ENCODE assay signal across 7 cellular contexts in the genomic region with DNA sequence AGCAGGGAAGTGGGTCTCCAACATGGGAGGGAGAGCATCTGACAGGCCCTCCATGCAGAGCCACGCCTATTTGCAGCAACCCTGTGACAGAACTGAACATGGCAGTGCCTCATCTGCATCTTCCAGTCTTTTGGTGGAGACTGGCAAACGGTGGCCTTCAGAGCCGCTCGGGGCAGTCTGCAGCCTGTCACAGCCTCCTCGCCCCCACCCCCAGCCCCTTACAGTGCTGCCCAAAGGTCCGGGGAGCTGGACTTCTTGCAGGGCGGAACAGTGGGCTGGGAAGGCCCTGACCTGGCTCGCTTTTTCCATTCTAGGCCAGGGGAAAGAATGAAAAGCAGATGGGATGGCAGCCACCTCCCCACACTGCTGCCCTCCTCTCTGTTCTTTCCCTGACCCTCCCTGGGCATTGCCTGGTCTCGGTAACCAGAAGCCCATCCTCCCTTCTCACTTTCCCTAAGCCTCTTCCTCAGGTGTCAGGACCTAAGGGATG. TPM values are rescaled to one million over a fixed set of nuclear protein-coding genes. Genes with fewer than 3 reads are reported as not detected.
DNase-seq lines count a peak whose midpoint lies in the region; ATAC-seq, FAIRE-seq and TF ChIP-seq lines count a peak whose summit lies in the region.

No MANE protein-coding gene starts in this region.

- dilution Hi-C loops in keratinocyte (cut with MboI; ENCODE audit: extremely low pct_ligation_motif_present, low sequenced_read_pairs) = no loop called here

- H3K4me2 ChIP-seq in keratinocyte (ENCODE audit: control insufficient read depth, extremely low read depth, insufficient read depth, low read depth, low read length) = peak overlapping the region; percentile 84

- H3K9me1 ChIP-seq in keratinocyte (ENCODE audit: control insufficient read depth, extremely low read depth, insufficient read depth, low read length) = no peaks in the 10 kb centered on the region

- peaks cover 50% of the 10 kb centered on the region for H3K36me3 ChIP-seq in HAP-1 (replicated peaks)
- H3K36me3 ChIP-seq in keratinocyte (ENCODE audit: control insufficient read depth in 2 of 2, extremely low read depth in 1 of 2, insufficient read depth in 2 of 2, low read length in 2 of 2) = peaks cover 33 to 44% of the 10 kb centered on the region in 2 experiments

- in situ Hi-C loops in HAP-1 (cut with MboI; ENCODE audit: low sequenced_read_pairs) = no loop called here

- H3K9ac ChIP-seq in keratinocyte (ENCODE audit: control insufficient read depth, extremely low read depth, insufficient read depth, low read length) = peak overlapping the region; percentile 100

- peaks cover 29% of the 10 kb centered on the region for H3K4me1 Mint-ChIP-seq in activated T-helper 1 cell treated with anti-CD3 and anti-CD28 coated beads, Interleukin-12 subunit alpha, Interleukin-12 subunit beta, Interleukin-2, Interleukin-4 antibody, amounts not matched to agents 30 ng/mL and 10 ng/mL and 1 ng/mL, durations not matched to agents 14 hours and 24 hours and 36 hours (ENCODE audit: low read depth)
- peaks cover 78% of the 10 kb centered on the region for H3K4me1 Mint-ChIP-seq in stimulated activated naive CD8-positive, alpha-beta T cell treated with anti-CD3 and anti-CD28 coated beads, Interleukin-15, amount 100 ng/mL, for 72 hours

- H3K9me3 Mint-ChIP-seq in activated T-helper 1 cell treated with anti-CD3 and anti-CD28 coated beads, Interleukin-12 subunit alpha, Interleukin-12 subunit beta, Interleukin-2, Interleukin-4 antibody, amounts not matched to agents 30 ng/mL and 10 ng/mL and 1 ng/mL, durations not matched to agents 14 hours and 24 hours and 36 hours = peaks cover 12% of the 10 kb centered on the region
- H3K9me3 Mint-ChIP-seq in stimulated activated naive CD8-positive, alpha-beta T cell treated with anti-CD3 and anti-CD28 coated beads, Interleukin-15, amount 100 ng/mL, for 72 hours = peaks cover 3 to 6% of the 10 kb centered on the region in 2 donors

- no peak overlapping the region for H2AFZ ChIP-seq in keratinocyte (ENCODE audit: control insufficient read depth, low read length)

- H3K4me3 Mint-ChIP-seq in activated T-helper 1 cell treated with anti-CD3 and anti-CD28 coated beads, Interleukin-12 subunit alpha, Interleukin-12 subunit beta, Interleukin-2, Interleukin-4 antibody, amounts not matched to agents 30 ng/mL and 10 ng/mL and 1 ng/mL, durations not matched to agents 14 hours and 24 hours and 36 hours = peak overlapping the region; percentile 100
- H3K4me3 Mint-ChIP-seq in stimulated activated naive CD8-positive, alpha-beta T cell treated with anti-CD3 and anti-CD28 coated beads, Interleukin-15, amount 100 ng/mL, for 72 hours = peak overlapping the region; percentile 99 to 100

- peaks cover 39% of the 10 kb centered on the region for H3K36me3 Mint-ChIP-seq in activated T-helper 1 cell treated with anti-CD3 and anti-CD28 coated beads, Interleukin-12 subunit alpha, Interleukin-12 subunit beta, Interleukin-2, Interleukin-4 antibody, amounts not matched to agents 30 ng/mL and 10 ng/mL and 1 ng/mL, durations not matched to agents 14 hours and 24 hours and 36 hours (ENCODE audit: low read depth)

- H3K27ac ChIP-seq in keratinocyte (ENCODE audit: control insufficient read depth, insufficient read depth, low read length) = no peak overlapping the region

- DNase-seq in HAP-1 (ENCODE audit: low spot score in 2 of 2) = no peak
- DNase-seq in activated T-helper 1 cell treated with anti-CD3 and anti-CD28 coated beads, Interleukin-12 subunit alpha, Interleukin-12 subunit beta, Interleukin-2, Interleukin-4 antibody, amounts not matched to agents 30 ng/mL and 10 ng/mL and 1 ng/mL, durations not matched to agents 14 hours and 24 hours and 36 hours (ENCODE audit: low spot score) = no peak
- no peak for DNase-seq in keratinocyte (ENCODE audit: low read depth, low spot score)
- no peak for DNase-seq in stimulated activated naive CD8-positive, alpha-beta T cell treated with anti-CD3 and anti-CD28 coated beads, Interleukin-15, amount 100 ng/mL, for 72 hours
- no peak for DNase-seq in NCI-H2107 (lab: John Stamatoyannopoulos, UW)
- DNase-seq in DMS53 (lab: John Stamatoyannopoulos, UW) = no peak
- DNase-seq in activated CD4-positive, CD25-positive, alpha-beta regulatory T cell (lab: John Stamatoyannopoulos, UW) = no peak

- H3K9me3 ChIP-seq in HAP-1 = no peaks in the 10 kb centered on the region
- H3K9me3 ChIP-seq in keratinocyte (ENCODE audit: control insufficient read depth, low read depth, low read length) = no peaks in the 10 kb centered on the region

- H3K4me3 ChIP-seq in HAP-1 (peak overlapping the region; percentile 100; the same call in 1 of the 2 replicates), keratinocyte (ENCODE audit: control insufficient read depth in 2 of 3, extremely low read depth in 1 of 3, insufficient read depth in 2 of 3, low read depth in 1 of 3, low read length in 3 of 3) (no peak overlapping the region)

- peaks cover 3% of the 10 kb centered on the region for H3K27me3 Mint-ChIP-seq in activated T-helper 1 cell treated with anti-CD3 and anti-CD28 coated beads, Interleukin-12 subunit alpha, Interleukin-12 subunit beta, Interleukin-2, Interleukin-4 antibody, amounts not matched to agents 30 ng/mL and 10 ng/mL and 1 ng/mL, durations not matched to agents 14 hours and 24 hours and 36 hours (ENCODE audit: insufficient read depth)
- H3K27me3 Mint-ChIP-seq in stimulated activated naive CD8-positive, alpha-beta T cell treated with anti-CD3 and anti-CD28 coated beads, Interleukin-15, amount 100 ng/mL, for 72 hours = no peaks in the 10 kb centered on the region

- FAIRE-seq in keratinocyte (lab: Jason Lieb, UNC) = no peak

- H3K27me3 ChIP-seq in HAP-1 (ENCODE audit: low read depth) (no peaks in the 10 kb centered on the region), keratinocyte (ENCODE audit: control insufficient read depth, extremely low read depth, insufficient read depth, low read length) (no peaks in the 10 kb centered on the region)

- intact Hi-C loops in activated T-helper 1 cell treated with anti-CD3 and anti-CD28 coated beads, Interleukin-12 subunit alpha, Interleukin-12 subunit beta, Interleukin-2, Interleukin-4 antibody, amounts not matched to agents 30 ng/mL and 10 ng/mL and 1 ng/mL, durations not matched to agents 14 hours and 24 hours and 36 hours (cut with micrococcal nuclease) = loop anchor here (1.0 to 5.0 kb wide), 4 partner anchors 8 to 184 kb away; a partner anchor contains a TSS

- no peak for ATAC-seq in stimulated activated naive CD8-positive, alpha-beta T cell treated with anti-CD3 and anti-CD28 coated beads, Interleukin-15, amount 100 ng/mL, for 72 hours

- H4K20me1 ChIP-seq in keratinocyte (ENCODE audit: control insufficient read depth, extremely low read depth, insufficient read depth, low read length) = peaks cover 17% of the 10 kb centered on the region

- peaks cover 64% of the 10 kb centered on the region for H3K79me2 ChIP-seq in keratinocyte (ENCODE audit: control insufficient read depth, insufficient read depth, low read length)

- peak overlapping the region; percentile 98 for H3K27ac Mint-ChIP-seq in activated T-helper 1 cell treated with anti-CD3 and anti-CD28 coated beads, Interleukin-12 subunit alpha, Interleukin-12 subunit beta, Interleukin-2, Interleukin-4 antibody, amounts not matched to agents 30 ng/mL and 10 ng/mL and 1 ng/mL, durations not matched to agents 14 hours and 24 hours and 36 hours
- H3K27ac Mint-ChIP-seq in stimulated activated naive CD8-positive, alpha-beta T cell treated with anti-CD3 and anti-CD28 coated beads, Interleukin-15, amount 100 ng/mL, for 72 hours = peak overlapping the region in 1 of 2 donors; percentile 96

- H3K4me1 ChIP-seq in HAP-1 (peaks cover 11% of the 10 kb centered on the region), keratinocyte (ENCODE audit: control insufficient read depth, extremely low read depth, insufficient read depth, low read length) (peaks cover 28% of the 10 kb centered on the region)

- no peak for TF ChIP-seq CTCF in keratinocyte (optimal IDR thresholded peaks at IDR 0.05 in 1 of 3, IDR thresholded peaks at IDR 0.05 in 1 of 3, conservative IDR thresholded peaks at IDR 0.05 in 1 of 3; ENCODE audit: extremely low read depth in 1 of 3, insufficient read depth in 2 of 3, low read length in 3 of 3)

RNA-seq across cellular contexts. Expression of a gene that starts 2.7 kb away (rescaled TPM):
- 568 and 578 TPM in 2 replicates for total RNA-seq in activated T-helper 1 cell treated with anti-CD3 and anti-CD28 coated beads, Interleukin-12 subunit alpha, Interleukin-12 subunit beta, Interleukin-2, Interleukin-4 antibody, amounts not matched to agents 30 ng/mL and 10 ng/mL and 1 ng/mL, durations not matched to agents 14 hours and 24 hours and 36 hours
- 245 to 556 TPM (median 411 TPM) in 3 replicates for polyA plus RNA-seq in keratinocyte
- 89.9 TPM for polyA plus RNA-seq in keratinocyte (2011; ENCODE audit: low read depth)
- polyA plus RNA-seq in keratinocyte (2011; cell fraction: cytosol; rRNA removed) = 302 and 508 TPM in 2 replicates
- 219 and 253 TPM in 2 replicates for polyA plus RNA-seq in keratinocyte (2011; cell fraction: nucleus; rRNA removed)
- polyA plus RNA-seq in keratinocyte (2012; ENCODE audit: low replicate concordance) = 83.5 and 391 TPM in 2 replicates
- polyA minus RNA-seq in keratinocyte = 162 to 240 TPM (median 238 TPM) in 3 replicates
- polyA minus RNA-seq in keratinocyte (2011; cell fraction: cytosol; rRNA and poly(A)+ RNA removed) = 171 TPM
- 34.4 and 50.8 TPM in 2 replicates for polyA minus RNA-seq in keratinocyte (2011; cell fraction: nucleus; rRNA and poly(A)+ RNA removed)

RNA-seq across cellular contexts. Expression of a gene that starts 21.1 kb away (rescaled TPM):
- 217 and 218 TPM in 2 replicates for total RNA-seq in activated T-helper 1 cell treated with anti-CD3 and anti-CD28 coated beads, Interleukin-12 subunit alpha, Interleukin-12 subunit beta, Interleukin-2, Interleukin-4 antibody, amounts not matched to agents 30 ng/mL and 10 ng/mL and 1 ng/mL, durations not matched to agents 14 hours and 24 hours and 36 hours
- 0.08 TPM in 1 of 3 replicates, not detected in the others for polyA plus RNA-seq in keratinocyte
- not detected for polyA plus RNA-seq in keratinocyte (2011; ENCODE audit: low read depth)
- polyA plus RNA-seq in keratinocyte (2011; cell fraction: cytosol; rRNA removed) = not detected in 2 replicates
- polyA plus RNA-seq in keratinocyte (2011; cell fraction: nucleus; rRNA removed) = not detected in 2 replicates
- polyA plus RNA-seq in keratinocyte (2012; ENCODE audit: low replicate concordance) = not detected in 2 replicates
- not detected in 3 replicates for polyA minus RNA-seq in keratinocyte
- polyA minus RNA-seq in keratinocyte (2011; cell fraction: cytosol; rRNA and poly(A)+ RNA removed) = not detected
- not detected in 2 replicates for polyA minus RNA-seq in keratinocyte (2011; cell fraction: nucleus; rRNA and poly(A)+ RNA removed)

RNA-seq across cellular contexts. Expression of a gene that starts 32.2 kb away (rescaled TPM):
- total RNA-seq in activated T-helper 1 cell treated with anti-CD3 and anti-CD28 coated beads, Interleukin-12 subunit alpha, Interleukin-12 subunit beta, Interleukin-2, Interleukin-4 antibody, amounts not matched to agents 30 ng/mL and 10 ng/mL and 1 ng/mL, durations not matched to agents 14 hours and 24 hours and 36 hours = 17.8 and 18.6 TPM in 2 replicates
- not detected in 3 replicates for polyA plus RNA-seq in keratinocyte
- not detected for polyA plus RNA-seq in keratinocyte (2011; ENCODE audit: low read depth)
- polyA plus RNA-seq in keratinocyte (2011; cell fraction: cytosol; rRNA removed) = not detected in 2 replicates
- polyA plus RNA-seq in keratinocyte (2011; cell fraction: nucleus; rRNA removed) = not detected in 2 replicates
- not detected in 2 replicates for polyA plus RNA-seq in keratinocyte (2012; ENCODE audit: low replicate concordance)
- polyA minus RNA-seq in keratinocyte = not detected in 3 replicates
- polyA minus RNA-seq in keratinocyte (2011; cell fraction: cytosol; rRNA and poly(A)+ RNA removed) = not detected
- polyA minus RNA-seq in keratinocyte (2011; cell fraction: nucleus; rRNA and poly(A)+ RNA removed) = not detected in 2 replicates

RNA-seq across cellular contexts. Expression of a gene that starts 57.2 kb away (rescaled TPM):
- 4.3 and 5.7 TPM in 2 replicates for total RNA-seq in activated T-helper 1 cell treated with anti-CD3 and anti-CD28 coated beads, Interleukin-12 subunit alpha, Interleukin-12 subunit beta, Interleukin-2, Interleukin-4 antibody, amounts not matched to agents 30 ng/mL and 10 ng/mL and 1 ng/mL, durations not matched to agents 14 hours and 24 hours and 36 hours
- 0.03 to 0.14 TPM (median 0.04 TPM) in 3 replicates for polyA plus RNA-seq in keratinocyte
- polyA plus RNA-seq in keratinocyte (2011; ENCODE audit: low read depth) = not detected
- 0.09 and 0.11 TPM in 2 replicates for polyA plus RNA-seq in keratinocyte (2011; cell fraction: cytosol; rRNA removed)
- 0.11 and 0.28 TPM in 2 replicates for polyA plus RNA-seq in keratinocyte (2011; cell fraction: nucleus; rRNA removed)
- polyA plus RNA-seq in keratinocyte (2012; ENCODE audit: low replicate concordance) = 0.06 and 0.11 TPM in 2 replicates
- polyA minus RNA-seq in keratinocyte = 0.06 TPM in 1 of 3 replicates, not detected in the others
- not detected for polyA minus RNA-seq in keratinocyte (2011; cell fraction: cytosol; rRNA and poly(A)+ RNA removed)
- polyA minus RNA-seq in keratinocyte (2011; cell fraction: nucleus; rRNA and poly(A)+ RNA removed) = not detected in 2 replicates
